In genomic region chr13:27251166-27252088, GRCh38 we compare ENCODE assay signal across 8 cellular contexts. TPM values are rescaled to one million over a fixed set of nuclear protein-coding genes. Genes with fewer than 3 reads are reported as not detected.
DNase-seq lines count a peak whose midpoint lies in the region; ATAC-seq and TF ChIP-seq lines count a peak whose summit lies in the region.

Gene RPL21 (plus strand): TSS chr13:27251558. CDS start chr13:27253777, 2,219 bp downstream.

- ATAC-seq in HG03460 (IDR thresholded peaks at IDR 0.05; ENCODE audit: unreplicated experiment) = peak; percentile 92

- no peak for TF ChIP-seq CTCF in BJ (IDR thresholded peaks at IDR 0.05; ENCODE audit: insufficient read depth, low read depth, low read length)

- no peaks in the 10 kb centered on the region for H3K27me3 ChIP-seq in BJ (ENCODE audit: control insufficient read depth, insufficient read depth, low read length)

- peak within 1 kb of the TSS; percentile 72 for H3K4me3 ChIP-seq in BJ (ENCODE audit: low read depth, low read length)

- CTCF ChIA-PET in BJ (lab: Yijun Ruan, JAX) = no interaction called here

- peaks cover 4% of the 10 kb centered on the region for H3K36me3 ChIP-seq in BJ (ENCODE audit: control insufficient read depth, insufficient read depth, low read length)

- DNase-seq in BJ (ENCODE audit: low read depth) (peak; percentile 80), GM19240 (ENCODE audit: insufficient read length, low spot score) (peak; percentile 69), NCI-H69 (lab: John Stamatoyannopoulos, UW) (peak; percentile 94), dedifferentiated amniotic fluid mesenchymal stem cell (ENCODE audit: extremely low spot score) (peak; percentile 96), left kidney (ENCODE audit: low read depth, low spot score) (peak; percentile 98)
- peak; percentile 90 for DNase-seq in activated CD4-positive, alpha-beta T cell treated with anti-CD3 and anti-CD28 coated beads, Interleukin-2, amount 50 U/mL, for 1 hour
- DNase-seq in stimulated activated CD4-positive, alpha-beta T cell treated with anti-CD3 and anti-CD28 coated beads, Interleukin-2, amount 100 ng/mL, for 24 hours = peak; percentile 90 to 93

- POLR2A ChIA-PET in BJ (lab: Charles Lee) = interaction anchor here (0.6 to 0.7 kb wide), 2 partner anchors 12 to 21 kb away, joined by 3 read pairs; no protein-coding TSS in a partner anchor

RNA-seq across cellular contexts. Expression of gene RPL21, which starts in this region (rescaled TPM):
- polyA plus RNA-seq in BJ (2011; rRNA removed) = 771 and 1,498 TPM in 2 replicates
- polyA minus RNA-seq in BJ (2011; rRNA and poly(A)+ RNA removed) = 50.1 and 61.7 TPM in 2 replicates

Comparison
In these comparisons a context has a peak if more than half of its experiments do, and no peak if none do; other contexts are left out.
1. Peak in every context shown above with its lines: DNase-seq, ATAC-seq and H3K4me3 ChIP-seq.